In the genomic region with DNA sequence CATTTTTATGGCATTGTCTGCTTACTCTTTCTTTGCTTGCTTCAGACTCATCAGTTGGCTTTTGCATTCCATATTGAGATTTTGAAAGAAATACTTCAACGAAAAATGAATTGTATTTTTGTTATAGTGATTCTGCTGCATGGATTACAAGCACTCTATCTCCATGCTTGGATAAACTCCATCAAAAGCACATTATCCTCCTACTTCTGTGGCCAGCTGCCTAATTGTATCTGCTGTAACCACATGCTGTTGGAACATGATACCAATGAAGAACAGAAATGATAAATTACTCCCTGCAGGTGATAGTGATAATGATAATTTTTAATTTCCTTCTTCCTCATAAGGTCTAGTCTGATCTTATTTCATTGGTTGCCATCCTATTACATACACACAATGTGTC, we compare ENCODE assay signal across 10 cellular contexts.
DNase-seq lines count a peak whose midpoint lies in the region; ATAC-seq, FAIRE-seq and TF ChIP-seq lines count a peak whose summit lies in the region.
"Had no signal": no experiment of that assay in that cellular context is flagged by ENCODE, and none has a peak within 500 bp of the region (broad histone marks: within the 10 kb centered on the region; RNA-seq: fewer than 3 reads in every experiment).

No MANE protein-coding gene starts in this region.

- H3K4me3 ChIP-seq in Karpas-422 (ENCODE audit: low read length) (no peak overlapping the region), HepG2 (replicated peaks in 1 of 3; ENCODE audit: insufficient read depth in 1 of 3, low read depth in 2 of 3, low read length in 3 of 3) (no peak overlapping the region)
- H3K4me3 ChIP-seq: gastrocnemius medialis had no signal

- no peak for ATAC-seq in GM18517 (IDR thresholded peaks at IDR 0.05; ENCODE audit: unreplicated experiment)
- ATAC-seq in HepG2: no peak
- ATAC-seq: gastrocnemius medialis; stimulated activated naive CD8-positive, alpha-beta T cell treated with anti-CD3 and anti-CD28 coated beads, Interleukin-15, amount 100 ng/mL, for 72 hours had no signal

- POLR2A ChIA-PET in HepG2 (lab: Yijun Ruan, JAX): no interaction called here

- CTCF ChIA-PET in HepG2 (lab: Yijun Ruan, JAX; ENCODE audit: low intra/inter-chr PET ratio, low total read pairs): no interaction called here

- peaks cover 17% of the 10 kb centered on the region for H3K4me1 ChIP-seq in Karpas-422 (ENCODE audit: low read length)
- H3K4me1 ChIP-seq in HepG2 (ENCODE audit: insufficient read depth, low read length): no peaks in the 10 kb centered on the region
- H3K4me1 ChIP-seq: gastrocnemius medialis had no signal

- WGBS in HepG2 (ENCODE audit: low lambda C conversion rate): 80% methylated on average over 1 of the region's 1 CpG

- H3K27ac ChIP-seq in Karpas-422 (ENCODE audit: low read length): peak overlapping the region; percentile 35
- no peak overlapping the region for H3K27ac ChIP-seq in HepG2 (ENCODE audit: extremely low read length, insufficient read depth, low read length)
- H3K27ac ChIP-seq: gastrocnemius medialis had no signal

- no peak overlapping the region for H3K4me2 ChIP-seq in Karpas-422 (ENCODE audit: low read depth, low read length, poor library complexity, severe bottlenecking)
- H3K4me2 ChIP-seq in HepG2 (ENCODE audit: low read depth, low read length): no peak overlapping the region

- DNase-seq in Karpas-422 (no peak), NCI-H2081 treated with DMSO at 0.1 percent for 48 hours (lab: John Stamatoyannopoulos, UW) (peak; percentile 92), NCI-H82 treated with DMSO at 0.1 percent for 48 hours (lab: John Stamatoyannopoulos, UW; ENCODE audit: unreplicated experiment) (peak; percentile 78), renal cortical epithelial cell (ENCODE audit: low read depth) (peak; percentile 4), amygdala (lab: John Stamatoyannopoulos, UW) (no peak), HepG2 (ENCODE audit: low spot score) (no peak)
- DNase-seq: gastrocnemius medialis; Kasumi-1; stimulated activated naive CD8-positive, alpha-beta T cell treated with anti-CD3 and anti-CD28 coated beads, Interleukin-15, amount 100 ng/mL, for 72 hours had no signal

- BruUV-seq in HepG2 (replicated peaks; lab: Mats Ljungman, UMichigan): no TSS peak

- intact Hi-C loops in HepG2 (cut with micrococcal nuclease; ENCODE audit: unreplicated experiment): no loop called here

- in situ Hi-C loops in HepG2 (cut with HindIII; ENCODE audit: extremely low pct_ligation_motif_present, low pct_unique_long_range_greater_than_20kb): no loop called here

- TF ChIP-seq CTCF in HepG2 (CRISPR knock-in tag; IDR thresholded peaks at IDR 0.05): no peak

- H3K79me2 ChIP-seq in Karpas-422 (ENCODE audit: low read length) (peaks cover 78% of the 10 kb centered on the region), HepG2 (ENCODE audit: insufficient read depth, low read length) (no peaks in the 10 kb centered on the region)

- H3K9me2 ChIP-seq in Karpas-422 (replicated peaks; ENCODE audit: insufficient read depth, low read length): no peaks in the 10 kb centered on the region

- H4K20me1 ChIP-seq in Karpas-422 (ENCODE audit: insufficient read depth, low read depth, low read length): no peaks in the 10 kb centered on the region
- H4K20me1 ChIP-seq in HepG2 (ENCODE audit: insufficient read depth, low read length): no peaks in the 10 kb centered on the region

- TF ChIP-seq EP300 in HepG2 (IDR thresholded peaks at IDR 0.05; ENCODE audit: low read depth in 2 of 2, low read length in 2 of 2) (no peak), HepG2 (CRISPR knock-in tag; IDR thresholded peaks at IDR 0.05; ENCODE audit: borderline replicate concordance) (no peak)

- no peak for TF ChIP-seq RAD21 in HepG2 (CRISPR knock-in tag; IDR thresholded peaks at IDR 0.05)

- H2AFZ ChIP-seq in Karpas-422 (ENCODE audit: low read length): no peak overlapping the region
- no peak overlapping the region for H2AFZ ChIP-seq in HepG2 (ENCODE audit: low read length)

- H3K36me3 ChIP-seq in Karpas-422 (ENCODE audit: insufficient read depth, low read length) (peaks cover 17% of the 10 kb centered on the region), HepG2 (replicated peaks in 1 of 2; ENCODE audit: control insufficient read depth in 1 of 2, insufficient read depth in 2 of 2, low read length in 2 of 2) (peaks cover 0 to 3% of the 10 kb centered on the region in 2 experiments; a peak in 1 of 5 replicates)
- H3K36me3 ChIP-seq: gastrocnemius medialis had no signal

- TF ChIP-seq POLR2A in HepG2 (IDR thresholded peaks at IDR 0.05; ENCODE audit: insufficient read depth in 1 of 2, low read depth in 2 of 2, low read length in 2 of 2): no peak

- FAIRE-seq in HepG2 (lab: Jason Lieb, UNC): no peak

- H3K27me3 ChIP-seq in Karpas-422 (ENCODE audit: low read length): no peaks in the 10 kb centered on the region
- H3K27me3 ChIP-seq in HepG2 (ENCODE audit: control insufficient read depth in 1 of 2, insufficient read depth in 2 of 2, low read length in 2 of 2): no peaks in the 10 kb centered on the region
- H3K27me3 ChIP-seq: gastrocnemius medialis had no signal

- H3K9me3 ChIP-seq in Karpas-422 (ENCODE audit: low read length) (no peaks in the 10 kb centered on the region), HepG2 (ENCODE audit: low read length) (no peaks in the 10 kb centered on the region)
- H3K9me3 ChIP-seq: gastrocnemius medialis had no signal

- H3K9ac ChIP-seq in Karpas-422 (ENCODE audit: low read length) (no peak overlapping the region), HepG2 (ENCODE audit: insufficient read depth, low read depth, low read length) (no peak overlapping the region)

TF ChIP-seq in HepG2, 621 proteins besides CTCF, POLR2A, EP300 and RAD21:
- TF ChIP-seq, protein P1, sequence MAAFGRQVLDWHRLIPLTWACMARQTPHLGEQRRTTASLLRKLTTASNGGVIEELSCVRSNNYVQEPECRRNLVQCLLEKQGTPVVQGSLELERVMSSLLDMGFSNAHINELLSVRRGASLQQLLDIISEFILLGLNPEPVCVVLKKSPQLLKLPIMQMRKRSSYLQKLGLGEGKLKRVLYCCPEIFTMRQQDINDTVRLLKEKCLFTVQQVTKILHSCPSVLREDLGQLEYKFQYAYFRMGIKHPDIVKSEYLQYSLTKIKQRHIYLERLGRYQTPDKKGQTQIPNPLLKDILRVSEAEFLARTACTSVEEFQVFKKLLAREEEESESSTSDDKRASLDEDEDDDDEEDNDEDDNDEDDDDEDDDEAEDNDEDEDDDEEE (CRISPR knock-in tag; IDR thresholded peaks at IDR 0.05): no peak
- TF ChIP-seq, protein P2, sequence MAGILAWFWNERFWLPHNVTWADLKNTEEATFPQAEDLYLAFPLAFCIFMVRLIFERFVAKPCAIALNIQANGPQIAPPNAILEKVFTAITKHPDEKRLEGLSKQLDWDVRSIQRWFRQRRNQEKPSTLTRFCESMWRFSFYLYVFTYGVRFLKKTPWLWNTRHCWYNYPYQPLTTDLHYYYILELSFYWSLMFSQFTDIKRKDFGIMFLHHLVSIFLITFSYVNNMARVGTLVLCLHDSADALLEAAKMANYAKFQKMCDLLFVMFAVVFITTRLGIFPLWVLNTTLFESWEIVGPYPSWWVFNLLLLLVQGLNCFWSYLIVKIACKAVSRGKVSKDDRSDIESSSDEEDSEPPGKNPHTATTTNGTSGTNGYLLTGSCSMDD (CRISPR knock-in tag; IDR thresholded peaks at IDR 0.05): no peak
- TF ChIP-seq REXO4 (CRISPR knock-in tag; IDR thresholded peaks at IDR 0.05; ENCODE audit: borderline replicate concordance) (no peak), ZNF572 (CRISPR knock-in tag; IDR thresholded peaks at IDR 0.05) (no peak), MAFK (conservative IDR thresholded peaks at IDR 0.05 in 1 of 2, IDR thresholded peaks at IDR 0.05 in 1 of 2; ENCODE audit: low read length in 2 of 2) (no peak), GTF2F1 (IDR thresholded peaks at IDR 0.05; ENCODE audit: low read length) (no peak)
- TF ChIP-seq, protein P3, sequence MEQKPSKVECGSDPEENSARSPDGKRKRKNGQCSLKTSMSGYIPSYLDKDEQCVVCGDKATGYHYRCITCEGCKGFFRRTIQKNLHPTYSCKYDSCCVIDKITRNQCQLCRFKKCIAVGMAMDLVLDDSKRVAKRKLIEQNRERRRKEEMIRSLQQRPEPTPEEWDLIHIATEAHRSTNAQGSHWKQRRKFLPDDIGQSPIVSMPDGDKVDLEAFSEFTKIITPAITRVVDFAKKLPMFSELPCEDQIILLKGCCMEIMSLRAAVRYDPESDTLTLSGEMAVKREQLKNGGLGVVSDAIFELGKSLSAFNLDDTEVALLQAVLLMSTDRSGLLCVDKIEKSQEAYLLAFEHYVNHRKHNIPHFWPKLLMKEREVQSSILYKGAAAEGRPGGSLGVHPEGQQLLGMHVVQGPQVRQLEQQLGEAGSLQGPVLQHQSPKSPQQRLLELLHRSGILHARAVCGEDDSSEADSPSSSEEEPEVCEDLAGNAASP (CRISPR knock-in tag; IDR thresholded peaks at IDR 0.05; ENCODE audit: borderline replicate concordance): no peak
TF ChIP-seq in HepG2: peak in this region for 0.

Comparison
In these comparisons a context has a peak if more than half of its experiments do, and no peak if none do; other contexts are left out.
1. DNase-seq: peak in NCI-H2081 treated with DMSO at 0.1 percent for 48 hours (single experiment), NCI-H82 treated with DMSO at 0.1 percent for 48 hours (single experiment) and renal cortical epithelial cell (single experiment); none in Karpas-422 (single experiment), amygdala (0 of 56) and HepG2 (single experiment).